Comparison of ENCODE assay signal across 8 cellular contexts in the genomic region with DNA sequence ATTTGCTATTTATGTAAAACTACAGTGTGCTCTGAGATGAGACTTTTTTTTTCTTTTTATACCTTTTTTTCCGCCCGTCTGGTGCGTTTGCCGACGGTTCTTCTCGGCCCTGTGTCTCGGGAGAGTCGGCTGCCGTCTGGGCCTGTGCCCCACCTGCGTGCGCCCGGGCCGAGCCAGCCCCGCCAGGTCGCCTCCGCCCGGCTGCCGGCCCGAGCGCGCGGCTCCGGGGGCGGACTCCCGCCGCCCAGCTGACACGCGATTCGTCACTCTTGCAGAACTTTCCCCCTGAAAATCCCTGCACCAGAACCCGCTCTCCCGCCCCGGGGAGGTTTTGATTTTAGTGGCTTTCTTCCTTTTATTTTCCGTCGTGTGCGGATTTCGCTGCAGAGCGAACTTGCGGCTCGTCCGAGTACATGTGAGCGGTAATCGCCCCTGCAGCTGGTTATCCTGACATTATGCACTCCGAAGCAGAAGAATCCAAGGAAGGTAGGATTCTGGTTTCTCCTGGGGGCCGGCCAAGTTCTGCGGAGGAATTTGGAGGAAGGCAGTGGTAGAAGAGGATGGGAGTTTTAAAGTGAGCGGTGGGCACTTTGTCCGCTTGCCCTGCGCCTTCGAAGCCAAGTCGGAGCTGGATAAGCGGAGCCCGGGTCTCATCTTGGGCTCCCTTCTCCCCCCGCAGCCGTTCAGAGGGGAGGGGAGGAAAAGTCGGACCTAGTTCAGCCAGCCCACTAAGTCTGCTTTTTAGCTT. TPM values are rescaled to one million over a fixed set of nuclear protein-coding genes. Genes with fewer than 3 reads are reported as not detected.
DNase-seq lines count a peak whose midpoint lies in the region; ATAC-seq and TF ChIP-seq lines count a peak whose summit lies in the region.

TNFAIP8 (plus strand) TSS at position 384 of the 748 bp plus-strand sequence; CDS start at position 456, 72 bp downstream.

- no peaks in the 10 kb centered on the region for H3K9me3 Mint-ChIP-seq in activated T-cell treated with anti-CD3 and anti-CD28 coated beads, Interleukin-2, amount 50 U/mL, for 4 hours
- no peaks in the 10 kb centered on the region for H3K9me3 Mint-ChIP-seq in natural killer cell
- H3K9me3 Mint-ChIP-seq in stimulated activated naive CD8-positive, alpha-beta T cell treated with anti-CD3 and anti-CD28 coated beads, Interleukin-15, amount 100 ng/mL, for 72 hours: no peaks in the 10 kb centered on the region

- H3K27ac Mint-ChIP-seq in natural killer cell: peak within 1 kb of the TSS; percentile 55 to 79
- H3K27ac Mint-ChIP-seq in stimulated activated naive CD8-positive, alpha-beta T cell treated with anti-CD3 and anti-CD28 coated beads, Interleukin-15, amount 100 ng/mL, for 72 hours: peak within 1 kb of the TSS; percentile 97 to 98

- CTCF ChIA-PET in HEK293 (lab: Yijun Ruan, JAX): interaction anchor here (1.2 to 1.5 kb wide), 3 partner anchors 56 to 85 kb away, joined by 3 to 5 read pairs (median 4); no protein-coding TSS in a partner anchor

- POLR2A ChIA-PET in HEK293 (lab: Yijun Ruan, JAX): interaction anchor here (0.8 to 1.9 kb wide), 3 partner anchors 53 to 285 kb away, joined by 4 to 10 read pairs (median 4); partner anchors contain the start of gene DMXL1

- peak within 1 kb of the TSS; percentile 35 for H3K4me3 ChIP-seq in HEK293 (ENCODE audit: low read depth, low read length)
- H3K4me3 ChIP-seq in fibroblast of pulmonary artery (replicated peaks; ENCODE audit: low read depth, low read length): peak within 1 kb of the TSS; percentile 68

- H3K4me1 Mint-ChIP-seq in activated T-cell treated with anti-CD3 and anti-CD28 coated beads, Interleukin-2, amount 50 U/mL, for 4 hours (ENCODE audit: low read depth): peaks cover 62% of the 10 kb centered on the region
- H3K4me1 Mint-ChIP-seq in natural killer cell: peaks cover 86 to 89% of the 10 kb centered on the region in 2 donors
- H3K4me1 Mint-ChIP-seq in stimulated activated naive CD8-positive, alpha-beta T cell treated with anti-CD3 and anti-CD28 coated beads, Interleukin-15, amount 100 ng/mL, for 72 hours: peaks cover 65% of the 10 kb centered on the region

- peaks cover 55% of the 10 kb centered on the region for H3K36me3 Mint-ChIP-seq in activated T-cell treated with anti-CD3 and anti-CD28 coated beads, Interleukin-2, amount 50 U/mL, for 4 hours (ENCODE audit: insufficient read depth)
- H3K36me3 Mint-ChIP-seq in natural killer cell: no peaks in the 10 kb centered on the region

- DNase-seq in GM10266 (ENCODE audit: extremely low spot score) (peak; percentile 74), NCI-H226 (peak; percentile 34), fibroblast of pulmonary artery (ENCODE audit: low read depth) (peak; percentile 56), natural killer cell (peak; percentile 37), UCSD-AML1 (lab: John Stamatoyannopoulos, UW; ENCODE audit: unreplicated experiment) (no peak)
- DNase-seq in activated T-cell treated with anti-CD3 and anti-CD28 coated beads, Interleukin-2, amount 50 U/mL, for 4 hours: peak; percentile 69
- peak; percentile 71 to 84 for DNase-seq in stimulated activated naive CD8-positive, alpha-beta T cell treated with anti-CD3 and anti-CD28 coated beads, Interleukin-15, amount 100 ng/mL, for 72 hours

- H3K9me3 ChIP-seq in HEK293 (ENCODE audit: control insufficient read depth, insufficient read depth, low read depth, low read length): no peaks in the 10 kb centered on the region

- TF ChIP-seq CTCF in GM10266 (IDR thresholded peaks at IDR 0.05; ENCODE audit: control insufficient read depth, insufficient read depth, low read depth, missing control alignments) (no peak), HEK293 (tag by site-specific recombination; IDR thresholded peaks at IDR 0.05) (no peak), fibroblast of pulmonary artery (IDR thresholded peaks at IDR 0.05; ENCODE audit: low read length, missing control alignments) (no peak), natural killer cell (IDR thresholded peaks at IDR 0.05) (no peak)

- peak within 1 kb of the TSS; percentile 100 for H3K4me3 Mint-ChIP-seq in activated T-cell treated with anti-CD3 and anti-CD28 coated beads, Interleukin-2, amount 50 U/mL, for 4 hours
- peak within 1 kb of the TSS; percentile 80 for H3K4me3 Mint-ChIP-seq in natural killer cell
- H3K4me3 Mint-ChIP-seq in stimulated activated naive CD8-positive, alpha-beta T cell treated with anti-CD3 and anti-CD28 coated beads, Interleukin-15, amount 100 ng/mL, for 72 hours: peak within 1 kb of the TSS; percentile 94 to 99

- peaks cover 39% of the 10 kb centered on the region for H3K4me1 ChIP-seq in HEK293 (ENCODE audit: control insufficient read depth, insufficient read depth, low read length)

- intact Hi-C loops in natural killer cell (cut with micrococcal nuclease): loop anchor here (5.0 kb wide), 1 partner anchor 39 kb away; no protein-coding TSS in a partner anchor

- H3K27ac ChIP-seq in HEK293 (ENCODE audit: extremely low read depth, low read depth, low read length): peak within 1 kb of the TSS; percentile 78

- H3K27me3 Mint-ChIP-seq in activated T-cell treated with anti-CD3 and anti-CD28 coated beads, Interleukin-2, amount 50 U/mL, for 4 hours (ENCODE audit: low read depth): no peaks in the 10 kb centered on the region
- no peaks in the 10 kb centered on the region for H3K27me3 Mint-ChIP-seq in natural killer cell (ENCODE audit: low read depth in 2 of 2)
- H3K27me3 Mint-ChIP-seq in stimulated activated naive CD8-positive, alpha-beta T cell treated with anti-CD3 and anti-CD28 coated beads, Interleukin-15, amount 100 ng/mL, for 72 hours: no peaks in the 10 kb centered on the region

- no peaks in the 10 kb centered on the region for H3K36me3 ChIP-seq in HEK293 (ENCODE audit: control insufficient read depth in 2 of 2, insufficient read depth in 1 of 2, low read length in 2 of 2)

- ATAC-seq in activated T-cell treated with anti-CD3 and anti-CD28 coated beads, Interleukin-2, amount 50 U/mL, for 4 hours: peak; percentile 70 to 75
- peak; percentile 63 to 82 (median 81) for ATAC-seq in natural killer cell
- peak; percentile 85 for ATAC-seq in stimulated activated naive CD8-positive, alpha-beta T cell treated with anti-CD3 and anti-CD28 coated beads, Interleukin-15, amount 100 ng/mL, for 72 hours

TF ChIP-seq in HEK293, 187 proteins besides CTCF, POLR2A, EP300 and RAD21 (continues in another document):
- TF ChIP-seq IKZF3 (tag by site-specific recombination; IDR thresholded peaks at IDR 0.05): peak; percentile 51; the same call in 1 of the 2 replicates
- TF ChIP-seq, protein P1, sequence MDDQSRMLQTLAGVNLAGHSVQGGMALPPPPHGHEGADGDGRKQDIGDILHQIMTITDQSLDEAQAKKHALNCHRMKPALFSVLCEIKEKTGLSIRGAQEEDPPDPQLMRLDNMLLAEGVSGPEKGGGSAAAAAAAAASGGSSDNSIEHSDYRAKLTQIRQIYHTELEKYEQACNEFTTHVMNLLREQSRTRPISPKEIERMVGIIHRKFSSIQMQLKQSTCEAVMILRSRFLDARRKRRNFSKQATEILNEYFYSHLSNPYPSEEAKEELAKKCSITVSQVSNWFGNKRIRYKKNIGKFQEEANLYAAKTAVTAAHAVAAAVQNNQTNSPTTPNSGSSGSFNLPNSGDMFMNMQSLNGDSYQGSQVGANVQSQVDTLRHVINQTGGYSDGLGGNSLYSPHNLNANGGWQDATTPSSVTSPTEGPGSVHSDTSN (CRISPR knock-in tag; IDR thresholded peaks at IDR 0.05): peak; percentile 43; the same call in 1 of the 2 replicates
- TF ChIP-seq ZNF501 (tag by site-specific recombination; IDR thresholded peaks at IDR 0.05): peak; percentile 32; the same call in 1 of the 2 replicates
- TF ChIP-seq ZNF521 (tag by site-specific recombination; IDR thresholded peaks at IDR 0.05): no peak
- TF ChIP-seq ZNF16 (tag by site-specific recombination; IDR thresholded peaks at IDR 0.05; ENCODE audit: low read depth): no peak
- TF ChIP-seq GLIS1 (tag by site-specific recombination; IDR thresholded peaks at IDR 0.05): 0 out of 2 replicates have a peak, but pooled peaks have one; percentile 13
- TF ChIP-seq ZNF366 (tag by site-specific recombination; conservative IDR thresholded peaks at IDR 0.05): peak; percentile 58
- peak; percentile 66; the same call in 1 of the 2 replicates for TF ChIP-seq ZFP37 (tag by site-specific recombination; IDR thresholded peaks at IDR 0.05)
- TF ChIP-seq ZNF544 (tag by site-specific recombination; IDR thresholded peaks at IDR 0.05): no peak
- TF ChIP-seq REPIN1 (tag by site-specific recombination; IDR thresholded peaks at IDR 0.05; ENCODE audit: low read depth): no peak
- peak; percentile 63 for TF ChIP-seq ZBTB20 (tag by site-specific recombination; IDR thresholded peaks at IDR 0.05)
- TF ChIP-seq, protein P2, sequence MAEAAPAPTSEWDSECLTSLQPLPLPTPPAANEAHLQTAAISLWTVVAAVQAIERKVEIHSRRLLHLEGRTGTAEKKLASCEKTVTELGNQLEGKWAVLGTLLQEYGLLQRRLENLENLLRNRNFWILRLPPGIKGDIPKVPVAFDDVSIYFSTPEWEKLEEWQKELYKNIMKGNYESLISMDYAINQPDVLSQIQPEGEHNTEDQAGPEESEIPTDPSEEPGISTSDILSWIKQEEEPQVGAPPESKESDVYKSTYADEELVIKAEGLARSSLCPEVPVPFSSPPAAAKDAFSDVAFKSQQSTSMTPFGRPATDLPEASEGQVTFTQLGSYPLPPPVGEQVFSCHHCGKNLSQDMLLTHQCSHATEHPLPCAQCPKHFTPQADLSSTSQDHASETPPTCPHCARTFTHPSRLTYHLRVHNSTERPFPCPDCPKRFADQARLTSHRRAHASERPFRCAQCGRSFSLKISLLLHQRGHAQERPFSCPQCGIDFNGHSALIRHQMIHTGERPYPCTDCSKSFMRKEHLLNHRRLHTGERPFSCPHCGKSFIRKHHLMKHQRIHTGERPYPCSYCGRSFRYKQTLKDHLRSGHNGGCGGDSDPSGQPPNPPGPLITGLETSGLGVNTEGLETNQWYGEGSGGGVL (tag by site-specific recombination; IDR thresholded peaks at IDR 0.05): peak; percentile 88
- 0 out of 2 replicates have a peak, but pooled peaks have one; percentile 24 for TF ChIP-seq ZNF610 (tag by site-specific recombination; IDR thresholded peaks at IDR 0.05; ENCODE audit: borderline replicate concordance)
- TF ChIP-seq ZNF302 (tag by site-specific recombination; IDR thresholded peaks at IDR 0.05; ENCODE audit: low read depth): no peak
- TF ChIP-seq ZNF292 (tag by site-specific recombination; IDR thresholded peaks at IDR 0.05; ENCODE audit: borderline replicate concordance, low read depth): no peak

RNA-seq across cellular contexts. Expression of gene TNFAIP8, which starts in this region (rescaled TPM):
- total RNA-seq in activated T-cell treated with anti-CD3 and anti-CD28 coated beads, Interleukin-2, amount 50 U/mL, for 4 hours: 100 to 1,000 TPM; 275 to 314 (median 282) TPM
- total RNA-seq in natural killer cell: 10 to 100 TPM; 47.6 to 87.5 (median 76.3) TPM
